Comparison of ENCODE assay signal across 13 cellular contexts in genomic region chr2:180761224-180761623, GRCh38.
A peak's percentile ranks its signal among the peaks of the same experiment; 100 is the strongest.
DNase-seq lines count a peak whose midpoint lies in the region; ATAC-seq, FAIRE-seq and TF ChIP-seq lines count a peak whose summit lies in the region.
"Had no signal": no experiment of that assay in that cellular context is flagged by ENCODE, and none has a peak within 500 bp of the region (broad histone marks: within the 10 kb centered on the region; RNA-seq: fewer than 3 reads in every experiment).

No MANE protein-coding gene starts in this region.

- H3K27me3 ChIP-seq in astrocyte (ENCODE audit: insufficient read depth, low read length), result no peaks in the 10 kb centered on the region
- H3K27me3 ChIP-seq: left lung had no signal

- H3K27ac ChIP-seq in astrocyte (ENCODE audit: low read depth, low read length), result no peak overlapping the region
- H3K27ac ChIP-seq: left lung had no signal

- no peak for TF ChIP-seq CTCF in astrocyte (IDR thresholded peaks at IDR 0.05; ENCODE audit: insufficient read depth, low read depth, low read length)

- no peaks in the 10 kb centered on the region for H3K9me3 ChIP-seq in astrocyte (ENCODE audit: insufficient read depth, low read depth, low read length)
- H3K9me3 ChIP-seq: left lung had no signal

- H4K20me1 ChIP-seq in astrocyte (ENCODE audit: insufficient read depth, low read length), result no peaks in the 10 kb centered on the region

- peak overlapping the region; percentile 43 for H3K27ac Mint-ChIP-seq in astrocyte (ENCODE audit: unreplicated experiment)
- no peak overlapping the region for H3K27ac Mint-ChIP-seq in natural killer cell treated with Interleukin-12 subunit alpha and Interleukin-12 subunit beta and Interleukin-15 and Interleukin-18, amount 100 ng/mL, for 72 hours
- H3K27ac Mint-ChIP-seq: CD4-positive, CD25-positive, alpha-beta regulatory T cell had no signal

- H3K79me2 ChIP-seq in astrocyte (ENCODE audit: insufficient read depth, low read length), result no peaks in the 10 kb centered on the region

- no peaks in the 10 kb centered on the region for H3K36me3 ChIP-seq in astrocyte (ENCODE audit: insufficient read depth, low read length)
- H3K36me3 ChIP-seq: left lung had no signal

- peak overlapping the region; percentile 1 for H3K4me2 ChIP-seq in astrocyte (ENCODE audit: low read length)

- DNase-seq in AG20443 (ENCODE audit: low spot score), result peak; percentile 19
- DNase-seq in HT1080 (ENCODE audit: low read depth), result peak; percentile 77
- peak; percentile 81 for DNase-seq in astrocyte (ENCODE audit: low read depth)
- peak; percentile 76 for DNase-seq in kidney tubule cell (ENCODE audit: low spot score)
- no peak for DNase-seq in activated T-cell treated with anti-CD3 and anti-CD28 coated beads for 4 hours
- no peak for DNase-seq in central memory CD4-positive, alpha-beta T cell
- no peak for DNase-seq in LoVo (ENCODE audit: low spot score)
- no peak for DNase-seq in natural killer cell treated with Interleukin-12 subunit alpha and Interleukin-12 subunit beta and Interleukin-15 and Interleukin-18, amount 100 ng/mL, for 72 hours (ENCODE audit: low spot score)
- DNase-seq: activated CD4-positive, alpha-beta T cell treated with anti-CD3 and anti-CD28 coated beads for 48 hours; activated naive CD4-positive, alpha-beta T cell treated with anti-CD3 and anti-CD28 coated beads, Interleukin-2, amount 50 U/mL, for 16 hours; NCI-H1092 had no signal

- H3K9me3 Mint-ChIP-seq in astrocyte (ENCODE audit: unreplicated experiment), result no peaks in the 10 kb centered on the region
- H3K9me3 Mint-ChIP-seq in natural killer cell treated with Interleukin-12 subunit alpha and Interleukin-12 subunit beta and Interleukin-15 and Interleukin-18, amount 100 ng/mL, for 72 hours, result no peaks in the 10 kb centered on the region

- no peak for ATAC-seq in natural killer cell treated with Interleukin-12 subunit alpha and Interleukin-12 subunit beta and Interleukin-15 and Interleukin-18, amount 100 ng/mL, for 72 hours
- ATAC-seq: left lung had no signal

- no peaks in the 10 kb centered on the region for H3K27me3 Mint-ChIP-seq in astrocyte (ENCODE audit: low read depth, unreplicated experiment)
- H3K27me3 Mint-ChIP-seq in natural killer cell treated with Interleukin-12 subunit alpha and Interleukin-12 subunit beta and Interleukin-15 and Interleukin-18, amount 100 ng/mL, for 72 hours, result peaks cover 3 to 14% of the 10 kb centered on the region in 2 donors

- no peak overlapping the region for H3K4me3 ChIP-seq in astrocyte (ENCODE audit: insufficient read depth, low read depth, low read length)
- H3K4me3 ChIP-seq: left lung had no signal

- no peak overlapping the region for H3K4me3 Mint-ChIP-seq in astrocyte (ENCODE audit: unreplicated experiment)
- no peak overlapping the region for H3K4me3 Mint-ChIP-seq in natural killer cell treated with Interleukin-12 subunit alpha and Interleukin-12 subunit beta and Interleukin-15 and Interleukin-18, amount 100 ng/mL, for 72 hours
- H3K4me3 Mint-ChIP-seq: CD4-positive, CD25-positive, alpha-beta regulatory T cell had no signal

- peak; percentile 17 for FAIRE-seq in astrocyte (lab: Jason Lieb, UNC)

- H3K4me1 ChIP-seq in astrocyte (ENCODE audit: insufficient read depth, low read length), result peaks cover 4% of the 10 kb centered on the region
- H3K4me1 ChIP-seq: left lung had no signal

- peak overlapping the region; percentile 5 for H2AFZ ChIP-seq in astrocyte (ENCODE audit: low read depth, low read length)

- peaks cover 6% of the 10 kb centered on the region for H3K4me1 Mint-ChIP-seq in astrocyte (ENCODE audit: low read depth, unreplicated experiment)
- H3K4me1 Mint-ChIP-seq in natural killer cell treated with Interleukin-12 subunit alpha and Interleukin-12 subunit beta and Interleukin-15 and Interleukin-18, amount 100 ng/mL, for 72 hours (ENCODE audit: low read depth in 2 of 2), result no peaks in the 10 kb centered on the region
- H3K4me1 Mint-ChIP-seq: CD4-positive, CD25-positive, alpha-beta regulatory T cell had no signal

- no peaks in the 10 kb centered on the region for H3K36me3 Mint-ChIP-seq in astrocyte (ENCODE audit: low read depth, unreplicated experiment)
- no peaks in the 10 kb centered on the region for H3K36me3 Mint-ChIP-seq in natural killer cell treated with Interleukin-12 subunit alpha and Interleukin-12 subunit beta and Interleukin-15 and Interleukin-18, amount 100 ng/mL, for 72 hours
- H3K36me3 Mint-ChIP-seq: CD4-positive, CD25-positive, alpha-beta regulatory T cell had no signal

- H3K9ac ChIP-seq in astrocyte (ENCODE audit: low read length), result no peak overlapping the region

Comparison
In these comparisons a context has a peak if more than half of its experiments do, and no peak if none do; other contexts are left out.
1. DNase-seq: peak in AG20443 (single experiment), HT1080 (single experiment), astrocyte (single experiment) and kidney tubule cell (single experiment); none in activated T-cell treated with anti-CD3 and anti-CD28 coated beads for 4 hours (single experiment), central memory CD4-positive, alpha-beta T cell (single experiment), LoVo (single experiment) and natural killer cell treated with Interleukin-12 subunit alpha and Interleukin-12 subunit beta and Interleukin-15 and Interleukin-18, amount 100 ng/mL, for 72 hours (single experiment).